34 cellular contexts compared by ENCODE assay signal in the genomic region with DNA sequence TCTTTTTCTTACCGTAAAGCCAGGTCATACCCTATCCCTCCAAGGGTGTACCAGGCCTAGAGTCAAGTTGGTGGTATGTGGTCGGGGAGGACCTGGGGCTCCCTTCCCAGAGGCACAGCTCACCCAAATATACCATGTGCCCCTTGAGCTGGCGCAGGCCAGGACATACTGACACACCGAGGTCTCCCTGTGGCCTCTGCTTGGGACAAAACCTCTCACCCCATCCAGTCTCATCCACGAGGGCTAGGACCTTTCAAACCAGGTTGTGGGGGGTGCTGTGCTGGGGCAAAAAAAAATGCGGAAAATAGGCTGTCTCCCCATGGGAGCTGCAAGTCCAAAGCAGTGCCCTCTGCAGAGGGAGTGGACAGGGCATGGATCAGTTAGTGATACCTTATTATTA. TPM values are rescaled to one million over a fixed set of nuclear protein-coding genes. Genes with fewer than 3 reads are reported as not detected.
"Had no signal": no experiment of that assay in that cellular context is flagged by ENCODE, and none has a peak within 500 bp of the region (broad histone marks: within the 10 kb centered on the region; RNA-seq: fewer than 3 reads in every experiment).

No MANE protein-coding gene starts in this region.

- H3K4me3 Mint-ChIP-seq: activated CD4-positive, alpha-beta memory T cell treated with anti-CD3 and anti-CD28 coated beads for 36 hours; activated CD4-positive, alpha-beta T cell treated with anti-CD3 and anti-CD28 coated beads for 36 hours; activated CD4-positive, alpha-beta T cell treated with anti-CD3 and anti-CD28 coated beads, Interleukin-2, amount 10 ng/mL, durations not matched to agents 24 days and 14 days; activated CD8-positive, alpha-beta memory T cell treated with anti-CD3 and anti-CD28 coated beads, Interleukin-2, amount 10 ng/mL, durations not matched to agents 7 days and 5 days; activated CD8-positive, alpha-beta T cell treated with anti-CD3 and anti-CD28 coated beads, Interleukin-2, amount 10 ng/mL, durations not matched to agents 7 days and 5 days; activated naive CD4-positive, alpha-beta T cell treated with anti-CD3 and anti-CD28 coated beads for 36 hours; activated naive CD4-positive, alpha-beta T cell treated with anti-CD3 and anti-CD28 coated beads, Interleukin-2, amount 50 U/mL, for 24 hours; activated naive CD8-positive, alpha-beta T cell treated with anti-CD3 and anti-CD28 coated beads for 36 hours; activated naive CD8-positive, alpha-beta T cell treated with anti-CD3 and anti-CD28 coated beads, Interleukin-2, amount 50 U/mL, for 24 hours; activated T-helper 1 cell treated with anti-CD3 and anti-CD28 coated beads, Interleukin-12 subunit alpha, Interleukin-12 subunit beta, Interleukin-2, Interleukin-4 antibody, amounts not matched to agents 30 ng/mL and 10 ng/mL and 1 ng/mL, durations not matched to agents 14 hours and 24 hours and 36 hours; brain; central memory CD8-positive, alpha-beta T cell; effector memory CD8-positive, alpha-beta T cell had no signal

- H3K36me3 ChIP-seq: adrenal gland, breast epithelium, cardiac muscle cell, esophagus muscularis mucosa, gastrocnemius medialis had no signal

- H3K36me3 Mint-ChIP-seq: activated CD4-positive, alpha-beta memory T cell treated with anti-CD3 and anti-CD28 coated beads for 36 hours; activated CD8-positive, alpha-beta memory T cell treated with anti-CD3 and anti-CD28 coated beads, Interleukin-2, amount 10 ng/mL, durations not matched to agents 7 days and 5 days; activated naive CD4-positive, alpha-beta T cell treated with anti-CD3 and anti-CD28 coated beads, Interleukin-2, amount 50 U/mL, for 24 hours; activated naive CD8-positive, alpha-beta T cell treated with anti-CD3 and anti-CD28 coated beads for 36 hours; brain had no signal

- H3K27ac ChIP-seq: breast epithelium, cardiac muscle cell, esophagus muscularis mucosa, foreskin keratinocyte, gastrocnemius medialis had no signal

- H3K4me1 ChIP-seq: breast epithelium had no signal

- H3K27me3 Mint-ChIP-seq: central memory CD8-positive, alpha-beta T cell had no signal

- DNase-seq: activated CD4-positive, alpha-beta memory T cell treated with anti-CD3 and anti-CD28 coated beads for 36 hours; activated CD4-positive, alpha-beta T cell treated with anti-CD3 and anti-CD28 coated beads for 36 hours; activated CD4-positive, alpha-beta T cell treated with anti-CD3 and anti-CD28 coated beads, Interleukin-2, amount 10 ng/mL, durations not matched to agents 24 days and 14 days; activated CD4-positive, CD25-positive, alpha-beta regulatory T cell; activated CD4-positive, CD25-positive, alpha-beta regulatory T cell treated with anti-CD3 and anti-CD28 coated beads, Interleukin-2, amount 50 U/mL, for 72 hours; activated CD8-positive, alpha-beta memory T cell treated with anti-CD3 and anti-CD28 coated beads, Interleukin-2, amount 10 ng/mL, durations not matched to agents 7 days and 5 days; activated CD8-positive, alpha-beta memory T cell treated with anti-CD3 and anti-CD28 coated beads, Interleukin-2, amount 50 U/mL, for 4 hours; activated CD8-positive, alpha-beta T cell treated with anti-CD3 and anti-CD28 coated beads, Interleukin-2, amount 10 ng/mL, durations not matched to agents 7 days and 5 days; activated effector memory CD4-positive, alpha-beta T cell treated with anti-CD3 and anti-CD28 coated beads, Interleukin-2, amount 50 U/mL, for 16 hours; activated naive CD4-positive, alpha-beta T cell treated with anti-CD3 and anti-CD28 coated beads for 36 hours; activated naive CD8-positive, alpha-beta T cell treated with anti-CD3 and anti-CD28 coated beads for 36 hours; activated naive CD8-positive, alpha-beta T cell treated with anti-CD3 and anti-CD28 coated beads, Interleukin-2, amount 50 U/mL, for 24 hours; activated T-cell treated with anti-CD3 and anti-CD28 coated beads, Interleukin-2, amount 50 U/mL, for 1 hour; activated T-cell treated with anti-CD3 and anti-CD28 coated beads, Interleukin-2, amount 50 U/mL, for 48 hours; adrenal gland; cortex of kidney; dermis blood vessel endothelial cell; effector CD4-positive, alpha-beta T cell; effector memory CD8-positive, alpha-beta T cell; erythroblast; foreskin keratinocyte; gastrocnemius medialis; glutamatergic neuron; T-helper 2 cell had no signal

- H3K4me1 Mint-ChIP-seq: activated CD4-positive, alpha-beta T cell treated with anti-CD3 and anti-CD28 coated beads, Interleukin-2, amount 10 ng/mL, durations not matched to agents 24 days and 14 days; activated naive CD4-positive, alpha-beta T cell treated with anti-CD3 and anti-CD28 coated beads, Interleukin-2, amount 50 U/mL, for 24 hours; activated naive CD8-positive, alpha-beta T cell treated with anti-CD3 and anti-CD28 coated beads for 36 hours; brain had no signal

- H3K9me3 Mint-ChIP-seq: activated CD4-positive, alpha-beta memory T cell treated with anti-CD3 and anti-CD28 coated beads for 36 hours; activated CD4-positive, alpha-beta T cell treated with anti-CD3 and anti-CD28 coated beads, Interleukin-2, amount 10 ng/mL, durations not matched to agents 24 days and 14 days; activated naive CD4-positive, alpha-beta T cell treated with anti-CD3 and anti-CD28 coated beads for 36 hours; activated naive CD4-positive, alpha-beta T cell treated with anti-CD3 and anti-CD28 coated beads, Interleukin-2, amount 50 U/mL, for 24 hours; activated naive CD8-positive, alpha-beta T cell treated with anti-CD3 and anti-CD28 coated beads for 36 hours; activated naive CD8-positive, alpha-beta T cell treated with anti-CD3 and anti-CD28 coated beads, Interleukin-2, amount 50 U/mL, for 24 hours; activated T-helper 1 cell treated with anti-CD3 and anti-CD28 coated beads, Interleukin-12 subunit alpha, Interleukin-12 subunit beta, Interleukin-2, Interleukin-4 antibody, amounts not matched to agents 30 ng/mL and 10 ng/mL and 1 ng/mL, durations not matched to agents 14 hours and 24 hours and 36 hours; activated T-helper 2 cell treated with anti-CD3 and anti-CD28 coated beads, Interferon-gamma antibody, Interleukin-2, Interleukin-4, amounts not matched to agents 10 μg/mL and 5 μg/mL and 100 μg/mL, durations not matched to agents 14 hours and 24 hours and 36 hours; central memory CD8-positive, alpha-beta T cell; effector memory CD8-positive, alpha-beta T cell had no signal

- H3K27ac Mint-ChIP-seq: activated CD4-positive, alpha-beta memory T cell treated with anti-CD3 and anti-CD28 coated beads for 36 hours; activated CD4-positive, alpha-beta T cell treated with anti-CD3 and anti-CD28 coated beads for 36 hours; activated CD4-positive, alpha-beta T cell treated with anti-CD3 and anti-CD28 coated beads, Interleukin-2, amount 10 ng/mL, durations not matched to agents 24 days and 14 days; activated CD8-positive, alpha-beta memory T cell treated with anti-CD3 and anti-CD28 coated beads, Interleukin-2, amount 10 ng/mL, durations not matched to agents 7 days and 5 days; activated CD8-positive, alpha-beta T cell treated with anti-CD3 and anti-CD28 coated beads, Interleukin-2, amount 10 ng/mL, durations not matched to agents 7 days and 5 days; activated naive CD4-positive, alpha-beta T cell treated with anti-CD3 and anti-CD28 coated beads for 36 hours; activated naive CD4-positive, alpha-beta T cell treated with anti-CD3 and anti-CD28 coated beads, Interleukin-2, amount 50 U/mL, for 24 hours; activated naive CD8-positive, alpha-beta T cell treated with anti-CD3 and anti-CD28 coated beads for 36 hours; activated naive CD8-positive, alpha-beta T cell treated with anti-CD3 and anti-CD28 coated beads, Interleukin-2, amount 50 U/mL, for 24 hours; activated T-helper 1 cell treated with anti-CD3 and anti-CD28 coated beads, Interleukin-12 subunit alpha, Interleukin-12 subunit beta, Interleukin-2, Interleukin-4 antibody, amounts not matched to agents 30 ng/mL and 10 ng/mL and 1 ng/mL, durations not matched to agents 14 hours and 24 hours and 36 hours; activated T-helper 2 cell treated with anti-CD3 and anti-CD28 coated beads, Interferon-gamma antibody, Interleukin-2, Interleukin-4, amounts not matched to agents 10 μg/mL and 5 μg/mL and 100 μg/mL, durations not matched to agents 14 hours and 24 hours and 36 hours; effector memory CD8-positive, alpha-beta T cell had no signal

- H3K9me3 ChIP-seq: adrenal gland, breast epithelium, esophagus muscularis mucosa, gastrocnemius medialis had no signal

- ATAC-seq: activated CD4-positive, alpha-beta T cell treated with anti-CD3 and anti-CD28 coated beads for 36 hours; activated CD8-positive, alpha-beta memory T cell treated with anti-CD3 and anti-CD28 coated beads, Interleukin-2, amount 10 ng/mL, durations not matched to agents 7 days and 5 days; activated CD8-positive, alpha-beta T cell treated with anti-CD3 and anti-CD28 coated beads, Interleukin-2, amount 10 ng/mL, durations not matched to agents 7 days and 5 days; activated naive CD8-positive, alpha-beta T cell treated with anti-CD3 and anti-CD28 coated beads, Interleukin-2, amount 50 U/mL, for 24 hours; effector memory CD8-positive, alpha-beta T cell; foreskin keratinocyte; gastrocnemius medialis had no signal

- H3K4me3 ChIP-seq: adrenal gland, breast epithelium, cardiac muscle cell, esophagus muscularis mucosa, gastrocnemius medialis had no signal

- H3K27me3 ChIP-seq: cardiac muscle cell, gastrocnemius medialis had no signal

RNA-seq across cellular contexts. Expression of a gene that starts 22.8 kb away (rescaled TPM):
- total RNA-seq: activated CD4-positive, alpha-beta memory T cell treated with anti-CD3 and anti-CD28 coated beads for 36 hours; activated CD4-positive, alpha-beta T cell treated with anti-CD3 and anti-CD28 coated beads for 36 hours; activated CD4-positive, alpha-beta T cell treated with anti-CD3 and anti-CD28 coated beads, Interleukin-2, amount 10 ng/mL, durations not matched to agents 24 days and 14 days; activated CD8-positive, alpha-beta memory T cell treated with anti-CD3 and anti-CD28 coated beads for 36 hours; activated CD8-positive, alpha-beta memory T cell treated with anti-CD3 and anti-CD28 coated beads, Interleukin-2, amount 10 ng/mL, durations not matched to agents 7 days and 5 days; activated CD8-positive, alpha-beta T cell treated with anti-CD3 and anti-CD28 coated beads, Interleukin-2, amount 10 ng/mL, durations not matched to agents 7 days and 5 days; activated naive CD4-positive, alpha-beta T cell treated with anti-CD3 and anti-CD28 coated beads for 36 hours; activated naive CD8-positive, alpha-beta T cell treated with anti-CD3 and anti-CD28 coated beads for 36 hours; activated T-helper 1 cell treated with anti-CD3 and anti-CD28 coated beads, Interleukin-12 subunit alpha, Interleukin-12 subunit beta, Interleukin-2, Interleukin-4 antibody, amounts not matched to agents 30 ng/mL and 10 ng/mL and 1 ng/mL, durations not matched to agents 14 hours and 24 hours and 36 hours; activated T-helper 2 cell treated with anti-CD3 and anti-CD28 coated beads, Interferon-gamma antibody, Interleukin-2, Interleukin-4, amounts not matched to agents 10 μg/mL and 5 μg/mL and 100 μg/mL, durations not matched to agents 14 hours and 24 hours and 36 hours; foreskin keratinocyte; T-helper 1 cell treated with Interleukin-12 subunit alpha and Interleukin-12 subunit beta and Interleukin-4 antibody, amounts not matched to agents 30 ng/mL and 1 ng/mL, for 36 hours had no signal

RNA-seq across cellular contexts. Expression of a gene that starts 37.1 kb away (rescaled TPM):
- total RNA-seq: activated CD4-positive, alpha-beta memory T cell treated with anti-CD3 and anti-CD28 coated beads for 36 hours; activated CD4-positive, alpha-beta T cell treated with anti-CD3 and anti-CD28 coated beads for 36 hours; activated CD4-positive, alpha-beta T cell treated with anti-CD3 and anti-CD28 coated beads, Interleukin-2, amount 10 ng/mL, durations not matched to agents 24 days and 14 days; activated CD8-positive, alpha-beta memory T cell treated with anti-CD3 and anti-CD28 coated beads for 36 hours; activated CD8-positive, alpha-beta memory T cell treated with anti-CD3 and anti-CD28 coated beads, Interleukin-2, amount 10 ng/mL, durations not matched to agents 7 days and 5 days; activated CD8-positive, alpha-beta T cell treated with anti-CD3 and anti-CD28 coated beads, Interleukin-2, amount 10 ng/mL, durations not matched to agents 7 days and 5 days; activated naive CD4-positive, alpha-beta T cell treated with anti-CD3 and anti-CD28 coated beads for 36 hours; activated naive CD8-positive, alpha-beta T cell treated with anti-CD3 and anti-CD28 coated beads for 36 hours; activated T-helper 1 cell treated with anti-CD3 and anti-CD28 coated beads, Interleukin-12 subunit alpha, Interleukin-12 subunit beta, Interleukin-2, Interleukin-4 antibody, amounts not matched to agents 30 ng/mL and 10 ng/mL and 1 ng/mL, durations not matched to agents 14 hours and 24 hours and 36 hours; activated T-helper 2 cell treated with anti-CD3 and anti-CD28 coated beads, Interferon-gamma antibody, Interleukin-2, Interleukin-4, amounts not matched to agents 10 μg/mL and 5 μg/mL and 100 μg/mL, durations not matched to agents 14 hours and 24 hours and 36 hours; dermis blood vessel endothelial cell; foreskin keratinocyte; T-helper 1 cell treated with Interleukin-12 subunit alpha and Interleukin-12 subunit beta and Interleukin-4 antibody, amounts not matched to agents 30 ng/mL and 1 ng/mL, for 36 hours had no signal
